ENCODE assay signal across 8 cellular contexts in the genomic region with DNA sequence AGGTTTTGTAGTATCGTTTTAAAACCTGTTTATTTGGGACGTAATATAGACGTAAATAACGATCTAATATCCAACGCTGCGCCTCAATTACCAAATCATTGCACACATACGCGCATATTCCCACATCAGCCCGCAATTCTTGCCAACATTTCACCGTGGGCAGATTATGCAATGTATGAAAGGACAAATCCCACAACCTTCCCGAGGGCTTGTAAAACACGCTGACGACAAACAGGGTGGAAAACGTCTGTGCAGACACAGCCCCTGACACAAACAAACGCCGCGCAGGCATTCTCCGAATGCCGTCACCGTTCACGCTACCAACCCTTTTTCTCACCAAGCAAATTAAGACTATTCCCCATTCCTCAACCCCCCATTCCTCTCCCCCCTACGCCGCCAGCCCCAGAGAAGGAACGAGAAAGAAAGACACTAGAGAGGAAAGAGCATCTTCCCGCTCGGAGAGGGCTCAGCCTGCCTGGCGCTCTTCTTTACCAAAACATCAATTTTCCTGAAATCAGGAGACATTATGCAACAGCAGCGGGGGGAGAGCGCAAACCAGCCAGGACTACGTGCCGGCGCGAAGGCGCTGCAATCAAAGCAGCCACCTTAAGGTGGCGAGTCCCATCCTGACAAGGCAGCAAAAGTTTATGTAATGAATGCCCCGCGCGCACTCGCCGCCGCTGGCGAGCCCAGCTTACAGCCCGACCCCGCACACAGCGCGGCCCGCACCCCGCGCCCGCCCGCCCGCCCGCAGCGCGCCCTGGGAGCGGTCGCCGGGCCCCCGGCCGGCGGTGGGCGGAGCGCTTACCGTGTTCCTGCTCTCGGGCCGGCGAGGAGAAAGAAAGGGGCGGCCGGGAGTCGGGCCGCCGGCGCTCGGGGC. TPM values are rescaled to one million over a fixed set of nuclear protein-coding genes. Genes with fewer than 3 reads are reported as not detected.
DNase-seq lines count a peak whose midpoint lies in the region; ATAC-seq and TF ChIP-seq lines count a peak whose summit lies in the region.

No MANE protein-coding gene starts in this region.

- WGBS in liver, result under 1% methylated on average over 74 of the region's 74 CpGs

- H3K4me3 ChIP-seq in liver (ENCODE audit: low read depth in 1 of 3, low read length in 3 of 3), result peak overlapping the region; percentile 71 to 94 (median 92)

- H3K27me3 ChIP-seq in liver (ENCODE audit: control insufficient read depth in 4 of 4, insufficient read depth in 4 of 4, low read length in 3 of 4), result no peaks in the 10 kb centered on the region

- H3K27me3 Mint-ChIP-seq in activated CD4-positive, alpha-beta T cell treated with anti-CD3 and anti-CD28 coated beads, Interleukin-2, amount 10 ng/mL, durations not matched to agents 7 days and 5 days, result no peaks in the 10 kb centered on the region

- no peaks in the 10 kb centered on the region for H3K9me3 ChIP-seq in liver (ENCODE audit: control insufficient read depth in 4 of 4, low read length in 3 of 4)

- H3K9ac ChIP-seq in liver (ENCODE audit: low read depth in 1 of 2, low read length in 2 of 2), result peak overlapping the region; percentile 88 to 95

- H3K4me1 ChIP-seq in liver (ENCODE audit: control insufficient read depth in 4 of 4, insufficient read depth in 4 of 4, low read length in 3 of 4), result peaks cover 0 to 20% (median 11%) of the 10 kb centered on the region in 4 donors

- peak overlapping the region; percentile 98 to 99 for H3K27ac ChIP-seq in liver (ENCODE audit: low read depth in 1 of 2, low read length in 2 of 2)

- peak overlapping the region; percentile 96 for H3K4me3 Mint-ChIP-seq in activated CD4-positive, alpha-beta T cell treated with anti-CD3 and anti-CD28 coated beads, Interleukin-2, amount 10 ng/mL, durations not matched to agents 7 days and 5 days

- no peaks in the 10 kb centered on the region for H3K9me3 Mint-ChIP-seq in activated CD4-positive, alpha-beta T cell treated with anti-CD3 and anti-CD28 coated beads, Interleukin-2, amount 10 ng/mL, durations not matched to agents 7 days and 5 days

- POLR2A ChIA-PET in activated CD4-positive, alpha-beta T cell treated with anti-CD3 and anti-CD28 coated beads, Interleukin-2, amount 10 ng/mL, durations not matched to agents 7 days and 5 days (lab: Charles Lee), result interaction anchor here (0.6 to 1.0 kb wide), 4 partner anchors 62 to 386 kb away, joined by 3 to 7 read pairs (median 4); no protein-coding TSS in a partner anchor

- no peaks in the 10 kb centered on the region for H3K36me3 Mint-ChIP-seq in activated CD4-positive, alpha-beta T cell treated with anti-CD3 and anti-CD28 coated beads, Interleukin-2, amount 10 ng/mL, durations not matched to agents 7 days and 5 days (ENCODE audit: low read depth)

- ATAC-seq in HG02642 (IDR thresholded peaks at IDR 0.05; ENCODE audit: poor library complexity, unreplicated experiment), result peak; percentile 46

- H3K27ac Mint-ChIP-seq in activated CD4-positive, alpha-beta T cell treated with anti-CD3 and anti-CD28 coated beads, Interleukin-2, amount 10 ng/mL, durations not matched to agents 7 days and 5 days, result peak overlapping the region; percentile 91

- DNase-seq in NCI-H2029 (lab: John Stamatoyannopoulos, UW), result peak; percentile 18
- DNase-seq in NCI-H2029 treated with DMSO at 0.1 percent for 48 hours (lab: John Stamatoyannopoulos, UW), result no peak
- peak; percentile 38 for DNase-seq in NCI-H146 (lab: John Stamatoyannopoulos, UW)
- peak; percentile 71 for DNase-seq in activated CD4-positive, alpha-beta T cell treated with anti-CD3 and anti-CD28 coated beads, Interleukin-2, amount 10 ng/mL, durations not matched to agents 7 days and 5 days
- DNase-seq in dermis blood vessel endothelial cell, result peak; percentile 80
- DNase-seq in stimulated activated CD4-positive, alpha-beta T cell treated with anti-CD3 and anti-CD28 coated beads, Interleukin-4, amount 100 ng/mL, for 24 hours, result peak; percentile 58

- TF ChIP-seq CTCF in liver (IDR thresholded peaks at IDR 0.05; ENCODE audit: low read depth, low read length, missing input control), result peak; percentile 19

- H3K36me3 ChIP-seq in liver (ENCODE audit: control insufficient read depth in 4 of 4, insufficient read depth in 3 of 4, low read depth in 1 of 4, low read length in 3 of 4), result no peaks in the 10 kb centered on the region

- H3K4me1 Mint-ChIP-seq in activated CD4-positive, alpha-beta T cell treated with anti-CD3 and anti-CD28 coated beads, Interleukin-2, amount 10 ng/mL, durations not matched to agents 7 days and 5 days, result peaks cover 63% of the 10 kb centered on the region

- CTCF ChIA-PET in activated CD4-positive, alpha-beta T cell treated with anti-CD3 and anti-CD28 coated beads, Interleukin-2, amount 10 ng/mL, durations not matched to agents 7 days and 5 days (lab: Charles Lee), result interaction anchor here (0.5 to 3.1 kb wide), 14 partner anchors 12 to 508 kb away, joined by 3 to 16 read pairs (median 3); no protein-coding TSS in a partner anchor

- peak in 1 of 2 donors; percentile 10 for TF ChIP-seq RAD21 in liver (IDR thresholded peaks at IDR 0.05)

TF ChIP-seq in liver, 16 proteins besides CTCF, POLR2A, EP300 and RAD21:
- TF ChIP-seq, protein P1, sequence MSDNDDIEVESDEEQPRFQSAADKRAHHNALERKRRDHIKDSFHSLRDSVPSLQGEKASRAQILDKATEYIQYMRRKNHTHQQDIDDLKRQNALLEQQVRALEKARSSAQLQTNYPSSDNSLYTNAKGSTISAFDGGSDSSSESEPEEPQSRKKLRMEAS (IDR thresholded peaks at IDR 0.05), result peak; percentile 26
- TF ChIP-seq HNF4A (conservative IDR thresholded peaks at IDR 0.05) (peak; percentile 22 to 38), RXRA (IDR thresholded peaks at IDR 0.05) (peak; percentile 44 to 56), HNF4G (IDR thresholded peaks at IDR 0.05) (no peak), FOXA2 (IDR thresholded peaks at IDR 0.05) (no peak), NR2F2 (IDR thresholded peaks at IDR 0.05) (no peak), TAF1 (conservative IDR thresholded peaks at IDR 0.05) (no peak), JUND (IDR thresholded peaks at IDR 0.05) (peak in 1 of 2 donors; percentile 7), EGR1 (IDR thresholded peaks at IDR 0.05; ENCODE audit: low read depth in 2 of 2) (no peak), YY1 (IDR thresholded peaks at IDR 0.05) (peak; percentile 86), SP1 (IDR thresholded peaks at IDR 0.05) (peak; percentile 36), GABPA (IDR thresholded peaks at IDR 0.05 in 1 of 2, conservative IDR thresholded peaks at IDR 0.05 in 1 of 2) (no peak), FOXA1 (IDR thresholded peaks at IDR 0.05) (no peak)
- TF ChIP-seq, protein P2, sequence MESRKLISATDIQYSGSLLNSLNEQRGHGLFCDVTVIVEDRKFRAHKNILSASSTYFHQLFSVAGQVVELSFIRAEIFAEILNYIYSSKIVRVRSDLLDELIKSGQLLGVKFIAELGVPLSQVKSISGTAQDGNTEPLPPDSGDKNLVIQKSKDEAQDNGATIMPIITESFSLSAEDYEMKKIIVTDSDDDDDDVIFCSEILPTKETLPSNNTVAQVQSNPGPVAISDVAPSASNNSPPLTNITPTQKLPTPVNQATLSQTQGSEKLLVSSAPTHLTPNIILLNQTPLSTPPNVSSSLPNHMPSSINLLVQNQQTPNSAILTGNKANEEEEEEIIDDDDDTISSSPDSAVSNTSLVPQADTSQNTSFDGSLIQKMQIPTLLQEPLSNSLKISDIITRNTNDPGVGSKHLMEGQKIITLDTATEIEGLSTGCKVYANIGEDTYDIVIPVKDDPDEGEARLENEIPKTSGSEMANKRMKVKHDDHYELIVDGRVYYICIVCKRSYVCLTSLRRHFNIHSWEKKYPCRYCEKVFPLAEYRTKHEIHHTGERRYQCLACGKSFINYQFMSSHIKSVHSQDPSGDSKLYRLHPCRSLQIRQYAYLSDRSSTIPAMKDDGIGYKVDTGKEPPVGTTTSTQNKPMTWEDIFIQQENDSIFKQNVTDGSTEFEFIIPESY (IDR thresholded peaks at IDR 0.05), result no peak
- TF ChIP-seq, protein P3, sequence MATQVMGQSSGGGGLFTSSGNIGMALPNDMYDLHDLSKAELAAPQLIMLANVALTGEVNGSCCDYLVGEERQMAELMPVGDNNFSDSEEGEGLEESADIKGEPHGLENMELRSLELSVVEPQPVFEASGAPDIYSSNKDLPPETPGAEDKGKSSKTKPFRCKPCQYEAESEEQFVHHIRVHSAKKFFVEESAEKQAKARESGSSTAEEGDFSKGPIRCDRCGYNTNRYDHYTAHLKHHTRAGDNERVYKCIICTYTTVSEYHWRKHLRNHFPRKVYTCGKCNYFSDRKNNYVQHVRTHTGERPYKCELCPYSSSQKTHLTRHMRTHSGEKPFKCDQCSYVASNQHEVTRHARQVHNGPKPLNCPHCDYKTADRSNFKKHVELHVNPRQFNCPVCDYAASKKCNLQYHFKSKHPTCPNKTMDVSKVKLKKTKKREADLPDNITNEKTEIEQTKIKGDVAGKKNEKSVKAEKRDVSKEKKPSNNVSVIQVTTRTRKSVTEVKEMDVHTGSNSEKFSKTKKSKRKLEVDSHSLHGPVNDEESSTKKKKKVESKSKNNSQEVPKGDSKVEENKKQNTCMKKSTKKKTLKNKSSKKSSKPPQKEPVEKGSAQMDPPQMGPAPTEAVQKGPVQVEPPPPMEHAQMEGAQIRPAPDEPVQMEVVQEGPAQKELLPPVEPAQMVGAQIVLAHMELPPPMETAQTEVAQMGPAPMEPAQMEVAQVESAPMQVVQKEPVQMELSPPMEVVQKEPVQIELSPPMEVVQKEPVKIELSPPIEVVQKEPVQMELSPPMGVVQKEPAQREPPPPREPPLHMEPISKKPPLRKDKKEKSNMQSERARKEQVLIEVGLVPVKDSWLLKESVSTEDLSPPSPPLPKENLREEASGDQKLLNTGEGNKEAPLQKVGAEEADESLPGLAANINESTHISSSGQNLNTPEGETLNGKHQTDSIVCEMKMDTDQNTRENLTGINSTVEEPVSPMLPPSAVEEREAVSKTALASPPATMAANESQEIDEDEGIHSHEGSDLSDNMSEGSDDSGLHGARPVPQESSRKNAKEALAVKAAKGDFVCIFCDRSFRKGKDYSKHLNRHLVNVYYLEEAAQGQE (IDR thresholded peaks at IDR 0.05), result peak; percentile 39
- TF ChIP-seq, protein P4, sequence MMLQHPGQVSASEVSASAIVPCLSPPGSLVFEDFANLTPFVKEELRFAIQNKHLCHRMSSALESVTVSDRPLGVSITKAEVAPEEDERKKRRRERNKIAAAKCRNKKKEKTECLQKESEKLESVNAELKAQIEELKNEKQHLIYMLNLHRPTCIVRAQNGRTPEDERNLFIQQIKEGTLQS (IDR thresholded peaks at IDR 0.05), result peak; percentile 48

RNA-seq across cellular contexts. Expression of a gene that starts 0.6 kb away (rescaled TPM):
- 10 to 100 TPM; 31.5 to 33.6 TPM for total RNA-seq in activated CD4-positive, alpha-beta T cell treated with anti-CD3 and anti-CD28 coated beads, Interleukin-2, amount 10 ng/mL, durations not matched to agents 7 days and 5 days
- total RNA-seq in dermis blood vessel endothelial cell (6.3 and 6.5 TPM in 2 replicates), liver (10 to 100 TPM in 1 of 2 donors, 1 to 10 TPM in 1; 6.6 to 20.2 TPM)
- polyA plus RNA-seq in liver, result 10 to 100 TPM in 1 of 2 donors, 1 to 10 TPM in 1; 7.0 to 10.1 TPM
